In the genomic region with DNA sequence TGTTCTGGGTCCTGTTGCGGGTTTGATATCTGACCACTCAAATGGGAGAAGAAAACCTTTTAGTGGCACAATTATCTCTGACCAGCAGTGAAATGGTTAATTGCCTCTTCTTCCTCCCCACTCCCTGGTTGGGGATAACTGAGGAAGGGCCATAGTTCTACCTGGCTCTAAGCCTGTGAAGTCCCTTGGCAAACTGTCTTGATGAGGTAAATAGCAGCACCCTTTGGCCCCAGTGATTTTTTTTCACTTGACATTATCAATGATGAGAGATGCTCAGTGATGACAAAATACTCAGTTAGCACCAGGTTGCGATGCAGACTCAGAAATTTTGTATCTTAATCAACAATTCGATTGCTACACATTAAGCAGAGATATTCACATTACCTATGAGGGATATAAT, we compare ENCODE assay signal across 21 cellular contexts.
"Had no signal": no experiment of that assay in that cellular context is flagged by ENCODE, and none has a peak within 500 bp of the region (broad histone marks: within the 10 kb centered on the region; RNA-seq: fewer than 3 reads in every experiment).

No MANE protein-coding gene starts in this region.

- H3K4me3 Mint-ChIP-seq: immature natural killer cell, mesothelial cell of epicardium had no signal

- H3K27ac Mint-ChIP-seq: immature natural killer cell, mesothelial cell of epicardium had no signal

- H3K4me2 ChIP-seq: hepatocyte had no signal

- H3K27ac ChIP-seq: coronary artery, dorsolateral prefrontal cortex, esophagus muscularis mucosa, foreskin keratinocyte, gastroesophageal sphincter, heart left ventricle, hepatocyte, left lung, lower lobe of right lung had no signal

- H3K4me3 ChIP-seq: coronary artery, dorsolateral prefrontal cortex, esophagus muscularis mucosa, gastroesophageal sphincter, heart left ventricle, hepatocyte, left lung, lower lobe of right lung, mucosa of descending colon had no signal

- H3K4me1 Mint-ChIP-seq: immature natural killer cell, mesothelial cell of epicardium had no signal

- H3K36me3 ChIP-seq: esophagus muscularis mucosa, gastroesophageal sphincter, heart left ventricle, left lung, lower lobe of right lung had no signal

- H2AFZ ChIP-seq: hepatocyte had no signal

- H3K36me3 Mint-ChIP-seq: immature natural killer cell, mesothelial cell of epicardium had no signal

- H3K9me3 ChIP-seq: gastroesophageal sphincter, left lung, lower lobe of right lung, mucosa of descending colon had no signal

- DNase-seq: dermis blood vessel endothelial cell; dorsolateral prefrontal cortex; effector CD4-positive, alpha-beta T cell; effector memory CD4-positive, alpha-beta T cell; foreskin keratinocyte; heart left ventricle; hypothalamus; immature natural killer cell; islet precursor cell; kidney; kidney glomerular epithelial cell; left lung; left ventricle myocardium superior; lower lobe of right lung; mesenchymal stem cell; mucosa of descending colon had no signal

- H3K79me2 ChIP-seq: hepatocyte had no signal

- H3K27me3 ChIP-seq: esophagus muscularis mucosa, foreskin keratinocyte, gastroesophageal sphincter, heart left ventricle, hepatocyte, left lung had no signal

- H3K4me1 ChIP-seq: esophagus muscularis mucosa, foreskin keratinocyte, gastroesophageal sphincter, heart left ventricle, left lung, lower lobe of right lung had no signal
